ENCODE assay signal across 1 cellular context in genomic region chr5:111734597-111734996, GRCh38.
TF ChIP-seq lines count a peak whose summit lies in the region.

No MANE protein-coding gene starts in this region.

TF ChIP-seq in GM23338, 12 proteins besides CTCF, POLR2A, EP300 and RAD21 (continued from another document):
- TF ChIP-seq ZNF462 (CRISPR knock-in tag; IDR thresholded peaks at IDR 0.05) = no peak
- TF ChIP-seq, protein P1, sequence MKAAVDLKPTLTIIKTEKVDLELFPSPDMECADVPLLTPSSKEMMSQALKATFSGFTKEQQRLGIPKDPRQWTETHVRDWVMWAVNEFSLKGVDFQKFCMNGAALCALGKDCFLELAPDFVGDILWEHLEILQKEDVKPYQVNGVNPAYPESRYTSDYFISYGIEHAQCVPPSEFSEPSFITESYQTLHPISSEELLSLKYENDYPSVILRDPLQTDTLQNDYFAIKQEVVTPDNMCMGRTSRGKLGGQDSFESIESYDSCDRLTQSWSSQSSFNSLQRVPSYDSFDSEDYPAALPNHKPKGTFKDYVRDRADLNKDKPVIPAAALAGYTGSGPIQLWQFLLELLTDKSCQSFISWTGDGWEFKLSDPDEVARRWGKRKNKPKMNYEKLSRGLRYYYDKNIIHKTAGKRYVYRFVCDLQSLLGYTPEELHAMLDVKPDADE (IDR thresholded peaks at IDR 0.05) = no peak
- no peak for TF ChIP-seq REST (IDR thresholded peaks at IDR 0.05; ENCODE audit: unreplicated experiment)
- no peak for TF ChIP-seq JUNB (IDR thresholded peaks at IDR 0.05; ENCODE audit: unreplicated experiment)
- no peak for TF ChIP-seq STAT1 (IDR thresholded peaks at IDR 0.05; ENCODE audit: unreplicated experiment)
- TF ChIP-seq EZH2 (IDR thresholded peaks at IDR 0.05; ENCODE audit: low read depth, unreplicated experiment) = no peak
- no peak for TF ChIP-seq ZNF331 (CRISPR knock-in tag; IDR thresholded peaks at IDR 0.05; ENCODE audit: low read depth)
- no peak for TF ChIP-seq NANOG (IDR thresholded peaks at IDR 0.05; ENCODE audit: borderline replicate concordance)
- no peak for TF ChIP-seq CREB1 (CRISPR knock-in tag; IDR thresholded peaks at IDR 0.05; ENCODE audit: low read depth)
- TF ChIP-seq ZNF114 (CRISPR knock-in tag; IDR thresholded peaks at IDR 0.05) = no peak
- TF ChIP-seq EZH2phosphoT487 (IDR thresholded peaks at IDR 0.05; ENCODE audit: unreplicated experiment) = no peak
